Comparison of ENCODE assay signal across 13 cellular contexts in genomic region chr1:94240822-94241221, GRCh38. TPM values are rescaled to one million over a fixed set of nuclear protein-coding genes. Genes with fewer than 3 reads are reported as not detected.
DNase-seq lines count a peak whose midpoint lies in the region; ATAC-seq, FAIRE-seq and TF ChIP-seq lines count a peak whose summit lies in the region.
"Had no signal": no experiment of that assay in that cellular context is flagged by ENCODE, and none has a peak within 500 bp of the region (broad histone marks: within the 10 kb centered on the region; RNA-seq: fewer than 3 reads in every experiment).

No MANE protein-coding gene starts in this region.

- no TSS peak for BruUV-seq in endothelial cell of umbilical vein (replicated peaks; lab: Mats Ljungman, UMichigan)

- H3K9ac ChIP-seq in endothelial cell of umbilical vein (replicated peaks; ENCODE audit: extremely low read depth, insufficient read depth, low read length), result no peak overlapping the region
- H3K9ac ChIP-seq: BLaER1 treated with 17β-estradiol and CSF1 and Interleukin-3, amounts not matched to agents 10 nM and 100 nM had no signal

- no peak overlapping the region for H3K27ac ChIP-seq in heart left ventricle
- H3K27ac ChIP-seq in endothelial cell of umbilical vein (ENCODE audit: insufficient read depth, low read depth, low read length), result no peak overlapping the region
- H3K27ac ChIP-seq in upper lobe of right lung, result no peak overlapping the region
- H3K27ac ChIP-seq: BLaER1 treated with 17β-estradiol and CSF1 and Interleukin-3, amounts not matched to agents 10 nM and 100 nM; skin epidermis; stomach had no signal

- no peak overlapping the region for H2AFZ ChIP-seq in endothelial cell of umbilical vein (ENCODE audit: low read depth, low read length)

- no peak for TF ChIP-seq POLR2A in heart left ventricle (IDR thresholded peaks at IDR 0.05)
- TF ChIP-seq POLR2A in endothelial cell of umbilical vein (IDR thresholded peaks at IDR 0.05; ENCODE audit: low read depth, low read length), result no peak

- H4K20me1 ChIP-seq in endothelial cell of umbilical vein (replicated peaks; ENCODE audit: control insufficient read depth, extremely low read depth, insufficient read depth, low read length), result no peaks in the 10 kb centered on the region

- H3K4me2 ChIP-seq in endothelial cell of umbilical vein (ENCODE audit: insufficient read depth, low read length), result no peak overlapping the region
- H3K4me2 ChIP-seq: BLaER1 treated with 17β-estradiol and CSF1 and Interleukin-3, amounts not matched to agents 10 nM and 100 nM had no signal

- no peak for FAIRE-seq in endothelial cell of umbilical vein (lab: Jason Lieb, UNC)

- POLR2A ChIA-PET in endothelial cell of umbilical vein (lab: Charles Lee), result no interaction called here

- no peak overlapping the region for H3K4me3 ChIP-seq in heart left ventricle
- H3K4me3 ChIP-seq in endothelial cell of umbilical vein (replicated peaks in 1 of 3; ENCODE audit: insufficient read depth in 1 of 3, low read depth in 1 of 3, low read length in 3 of 3), result no peak overlapping the region
- H3K4me3 ChIP-seq in upper lobe of right lung, result no peak overlapping the region
- H3K4me3 ChIP-seq: BLaER1 treated with 17β-estradiol and CSF1 and Interleukin-3, amounts not matched to agents 10 nM and 100 nM; skin epidermis; stomach had no signal

- no peaks in the 10 kb centered on the region for H3K9me1 ChIP-seq in endothelial cell of umbilical vein (replicated peaks; ENCODE audit: control insufficient read depth, extremely low read depth, insufficient read depth, low read length)

- H3K9me3 ChIP-seq in heart left ventricle (peaks cover 0 to 36% (median 14%) of the 10 kb centered on the region in 12 donors), endothelial cell of umbilical vein (replicated peaks; ENCODE audit: control insufficient read depth, insufficient read depth, low read length) (no peaks in the 10 kb centered on the region), upper lobe of right lung (no peaks in the 10 kb centered on the region)

- ATAC-seq in heart left ventricle (no peak), Right ventricle myocardium inferior (no peak), upper lobe of right lung (no peak)

- DNase-seq in heart left ventricle, result no peak
- no peak for DNase-seq in Right ventricle myocardium inferior (ENCODE audit: missing footprints)
- DNase-seq in NCI-H526 treated with DMSO at 0.1 percent for 48 hours (lab: John Stamatoyannopoulos, UW), result peak; percentile 9
- DNase-seq in endothelial cell of umbilical vein (ENCODE audit: low read depth, low spot score), result peak; percentile 73
- DNase-seq in upper lobe of right lung, result no peak
- no peak for DNase-seq in NCI-H1048 (lab: John Stamatoyannopoulos, UW)
- DNase-seq in OCI-M2 (lab: John Stamatoyannopoulos, UW; ENCODE audit: unreplicated experiment), result no peak
- no peak for DNase-seq in UCSD-AML1 (lab: John Stamatoyannopoulos, UW; ENCODE audit: unreplicated experiment)
- DNase-seq: anterior cingulate cortex, NCI-H774, stomach had no signal

- intact Hi-C loops in heart left ventricle (cut with DNase I) (loop anchor here in 2 of 10 donors (2.0 to 5.0 kb wide), 3 partner anchors 86 to 179 kb away; no protein-coding TSS in a partner anchor), Right ventricle myocardium inferior (cut with DNase I) (no loop called here), endothelial cell of umbilical vein (cut with micrococcal nuclease) (no loop called here), upper lobe of right lung (cut with DNase I) (no loop called here)

- peaks cover 0 to 12% (median 5%) of the 10 kb centered on the region in 12 donors for H3K4me1 ChIP-seq in heart left ventricle
- H3K4me1 ChIP-seq in endothelial cell of umbilical vein (ENCODE audit: control insufficient read depth, extremely low read depth, insufficient read depth, low read length), result peaks cover 57% of the 10 kb centered on the region
- H3K4me1 ChIP-seq in upper lobe of right lung, result peaks cover 8% of the 10 kb centered on the region

- peaks cover 98% of the 10 kb centered on the region for H3K79me2 ChIP-seq in endothelial cell of umbilical vein (ENCODE audit: control insufficient read depth, insufficient read depth, low read length)

- CTCF ChIA-PET in endothelial cell of umbilical vein (lab: Charles Lee), result interaction anchor here (1.5 to 8.6 kb wide), 8 partner anchors 50 to 215 kb away, joined by 7 to 91 read pairs (median 12); no protein-coding TSS in a partner anchor

- no peaks in the 10 kb centered on the region for H3K36me3 ChIP-seq in heart left ventricle
- H3K36me3 ChIP-seq in endothelial cell of umbilical vein (ENCODE audit: control insufficient read depth in 2 of 2, extremely low read depth in 1 of 2, insufficient read depth in 2 of 2, low read length in 2 of 2), result no peaks in the 10 kb centered on the region
- no peaks in the 10 kb centered on the region for H3K36me3 ChIP-seq in upper lobe of right lung
- H3K36me3 ChIP-seq: BLaER1 treated with 17β-estradiol and CSF1 and Interleukin-3, amounts not matched to agents 10 nM and 100 nM; stomach had no signal

- peaks cover 0 to 39% (median 0%) of the 10 kb centered on the region in 9 donors for H3K27me3 ChIP-seq in heart left ventricle
- H3K27me3 ChIP-seq in endothelial cell of umbilical vein (ENCODE audit: control insufficient read depth in 2 of 2, insufficient read depth in 2 of 2, low read length in 2 of 2), result no peaks in the 10 kb centered on the region
- no peaks in the 10 kb centered on the region for H3K27me3 ChIP-seq in upper lobe of right lung

- dilution Hi-C loops in endothelial cell of umbilical vein (cut with MboI; ENCODE audit: extremely low pct_ligation_motif_present, low sequenced_read_pairs), result no loop called here

- TF ChIP-seq CTCF in heart left ventricle (IDR thresholded peaks at IDR 0.05) (peak in 9 of 12 donors; percentile 17 to 52 (median 33)), endothelial cell of umbilical vein (IDR thresholded peaks at IDR 0.05; ENCODE audit: extremely low read depth in 1 of 2, insufficient read depth in 1 of 2, low read depth in 1 of 2, low read length in 2 of 2) (peak; percentile 32 to 57), upper lobe of right lung (IDR thresholded peaks at IDR 0.05) (peak; percentile 34)

TF ChIP-seq in endothelial cell of umbilical vein, 7 proteins besides CTCF, POLR2A, EP300 and RAD21:
- TF ChIP-seq EZH2 (IDR thresholded peaks at IDR 0.05; ENCODE audit: borderline replicate concordance, low read depth, low read length, severe bottlenecking) (no peak), POLR2AphosphoS5 (IDR thresholded peaks at IDR 0.05; ENCODE audit: insufficient read depth, low read depth, low read length) (no peak), MYC (IDR thresholded peaks at IDR 0.05; ENCODE audit: low read depth, low read length) (no peak), JUN (IDR thresholded peaks at IDR 0.05; ENCODE audit: borderline replicate concordance, insufficient read depth, insufficient read length, low read depth) (no peak), GATA2 (IDR thresholded peaks at IDR 0.05; ENCODE audit: insufficient read depth, insufficient read length, low read depth, low read length) (no peak), FOS (IDR thresholded peaks at IDR 0.05; ENCODE audit: borderline replicate concordance, insufficient read depth, low read length) (no peak)
- TF ChIP-seq, protein P1, sequence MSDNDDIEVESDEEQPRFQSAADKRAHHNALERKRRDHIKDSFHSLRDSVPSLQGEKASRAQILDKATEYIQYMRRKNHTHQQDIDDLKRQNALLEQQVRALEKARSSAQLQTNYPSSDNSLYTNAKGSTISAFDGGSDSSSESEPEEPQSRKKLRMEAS (IDR thresholded peaks at IDR 0.05; ENCODE audit: insufficient read depth, insufficient read length), result no peak

RNA-seq across cellular contexts. Expression of gene ARHGAP29, which starts 3.4 kb away (rescaled TPM):
- 10 to 100 TPM; 21.9 to 35.7 (median 29.7) TPM for total RNA-seq in heart left ventricle
- 10 to 100 TPM; 11.0 to 12.5 TPM for polyA plus RNA-seq in heart left ventricle
- total RNA-seq in Right ventricle myocardium inferior, result 27.5 TPM
- 199 and 215 TPM in 2 replicates for total RNA-seq in endothelial cell of umbilical vein
- polyA plus RNA-seq in endothelial cell of umbilical vein, result 47.2 and 56.3 TPM in 2 replicates
- 59.2 and 63.7 TPM in 2 replicates for polyA plus RNA-seq in endothelial cell of umbilical vein (2011; cell fraction: cytosol; rRNA removed)
- polyA plus RNA-seq in endothelial cell of umbilical vein (2011; cell fraction: nucleus; rRNA removed), result 194 and 251 TPM in 2 replicates
- polyA plus RNA-seq in endothelial cell of umbilical vein (2012), result 93.5 and 141 TPM in 2 replicates
- polyA minus RNA-seq in endothelial cell of umbilical vein, result 189 and 190 TPM in 2 replicates
- 2.3 TPM for polyA minus RNA-seq in endothelial cell of umbilical vein (2011; cell fraction: cytosol; rRNA and poly(A)+ RNA removed)
- polyA minus RNA-seq in endothelial cell of umbilical vein (2011; cell fraction: nucleus; rRNA and poly(A)+ RNA removed), result 458 and 651 TPM in 2 replicates
- total RNA-seq in upper lobe of right lung, result 66.5 TPM

Comparison
In these comparisons a context has a peak if more than half of its experiments do, and no peak if none do; other contexts are left out.
1. DNase-seq: peak in NCI-H526 treated with DMSO at 0.1 percent for 48 hours (single experiment) and endothelial cell of umbilical vein (single experiment); none in heart left ventricle (0 of 5), Right ventricle myocardium inferior (single experiment), upper lobe of right lung (single experiment), NCI-H1048 (single experiment), OCI-M2 (single experiment) and UCSD-AML1 (single experiment).
2. Peak in every context shown above with its lines, with median percentiles within 50 percentile points of each other: CTCF ChIP-seq.